In the genomic region with DNA sequence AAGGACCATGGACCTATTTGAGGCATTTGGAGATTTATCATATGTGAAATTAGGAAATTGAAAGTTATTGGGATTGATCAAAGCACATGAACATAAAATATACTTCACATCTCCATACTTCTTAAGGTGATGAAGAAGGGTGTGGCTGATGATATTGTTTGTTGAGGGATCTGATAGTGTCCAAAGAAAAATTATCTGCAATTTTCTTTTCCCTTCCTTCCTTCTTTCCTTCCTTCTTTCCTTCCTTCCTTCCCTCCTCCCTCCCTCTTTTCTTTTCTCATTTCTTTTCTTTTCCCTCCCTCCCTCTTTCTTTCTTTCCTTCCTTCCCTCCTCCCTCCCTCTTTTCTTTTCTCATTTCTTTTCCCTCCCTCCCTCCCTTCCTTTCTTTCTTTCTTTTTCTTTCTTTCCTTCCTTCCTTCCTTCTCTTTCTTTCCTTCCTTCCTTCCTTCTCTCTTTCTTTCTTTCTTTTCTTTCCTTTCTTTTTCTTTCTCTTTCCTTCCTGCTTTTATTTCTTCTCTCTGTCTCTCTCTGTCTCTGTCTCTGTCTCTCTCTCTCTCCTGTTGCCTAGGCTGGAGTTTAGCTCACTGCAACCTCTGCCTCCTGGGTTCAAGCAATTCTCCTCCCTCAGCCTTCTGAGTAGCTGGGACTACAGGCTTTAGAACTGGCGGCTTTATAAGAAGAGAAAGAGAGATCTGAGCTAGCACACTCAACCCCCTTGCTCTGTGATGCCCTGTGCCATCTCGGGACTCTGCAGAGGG, we compare ENCODE assay signal across 1 cellular context.
TF ChIP-seq lines count a peak whose summit lies in the region.

No MANE protein-coding gene starts in this region.

TF ChIP-seq in endothelial cell of umbilical vein, 7 proteins besides CTCF, POLR2A, EP300 and RAD21:
- TF ChIP-seq JUN (IDR thresholded peaks at IDR 0.05; ENCODE audit: borderline replicate concordance, insufficient read depth, insufficient read length, low read depth) (no peak), EZH2 (IDR thresholded peaks at IDR 0.05; ENCODE audit: borderline replicate concordance, low read depth, low read length, severe bottlenecking) (no peak)
- TF ChIP-seq, protein P1, sequence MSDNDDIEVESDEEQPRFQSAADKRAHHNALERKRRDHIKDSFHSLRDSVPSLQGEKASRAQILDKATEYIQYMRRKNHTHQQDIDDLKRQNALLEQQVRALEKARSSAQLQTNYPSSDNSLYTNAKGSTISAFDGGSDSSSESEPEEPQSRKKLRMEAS (IDR thresholded peaks at IDR 0.05; ENCODE audit: insufficient read depth, insufficient read length): no peak
TF ChIP-seq in endothelial cell of umbilical vein: peak in this region for 0.
